ENCODE assay signal across 23 cellular contexts in the genomic region with DNA sequence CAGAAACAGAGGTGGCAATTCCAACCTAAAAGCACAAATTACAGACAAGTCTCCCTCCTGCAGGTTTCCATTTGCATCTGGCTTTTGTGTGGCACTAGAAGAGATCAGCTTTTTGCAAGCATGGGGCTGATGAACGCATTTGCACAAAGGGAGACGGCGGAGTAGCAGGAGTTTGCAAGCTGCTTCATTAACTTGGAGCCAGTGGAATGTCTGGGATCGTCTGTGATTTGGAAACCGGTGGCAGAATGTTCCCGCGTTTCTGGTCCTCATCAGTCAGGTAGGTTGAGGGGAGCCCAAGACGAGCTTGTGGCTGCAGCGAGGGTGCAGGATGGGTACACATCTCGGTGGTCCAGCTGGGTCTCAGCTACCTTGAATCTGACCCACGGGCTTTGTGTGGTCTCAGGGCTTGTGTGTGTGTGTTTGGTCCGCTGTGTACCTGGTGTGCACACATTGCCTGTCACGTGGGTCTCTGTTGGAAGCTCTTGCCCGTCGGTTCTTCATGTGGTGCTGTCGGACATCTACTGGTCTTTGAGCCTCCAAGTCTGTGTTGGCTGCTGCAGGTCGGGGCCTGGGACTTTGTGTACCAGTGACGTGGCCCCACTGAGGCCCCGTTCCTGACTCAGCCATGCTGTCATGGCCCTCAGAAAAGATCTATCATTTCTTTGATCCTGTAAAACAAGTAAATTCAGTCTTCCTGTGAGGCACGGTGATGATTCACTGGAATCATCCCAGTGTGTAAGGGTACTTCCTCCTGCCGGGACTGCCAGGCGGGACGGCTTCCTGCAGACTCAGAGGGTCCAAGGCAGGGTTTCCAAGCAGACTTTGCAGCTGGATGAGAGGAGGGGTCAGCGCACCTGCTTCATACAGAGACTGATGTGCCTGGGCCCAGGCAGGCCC. TPM values are rescaled to one million over a fixed set of nuclear protein-coding genes. Genes with fewer than 3 reads are reported as not detected.
DNase-seq lines count a peak whose midpoint lies in the region; ATAC-seq, FAIRE-seq and TF ChIP-seq lines count a peak whose summit lies in the region.
"Had no signal": no experiment of that assay in that cellular context is flagged by ENCODE, and none has a peak within 500 bp of the region (broad histone marks: within the 10 kb centered on the region; RNA-seq: fewer than 3 reads in every experiment).

No MANE protein-coding gene starts in this region.

- peak; percentile 29 for DNase-seq in natural killer cell treated with Interleukin-12 subunit alpha and Interleukin-12 subunit beta and Interleukin-15 and Interleukin-18, amount 100 ng/mL, for 72 hours (ENCODE audit: low spot score)
- DNase-seq in natural killer cell (no peak), astrocyte (ENCODE audit: low read depth) (peak; percentile 15), kidney (peak; percentile 27), frontal cortex (ENCODE audit: low spot score in 2 of 2) (no peak), NCI-H2227 (lab: John Stamatoyannopoulos, UW; ENCODE audit: unreplicated experiment) (no peak), NCI-H82 treated with DMSO at 0.1 percent for 48 hours (lab: John Stamatoyannopoulos, UW; ENCODE audit: unreplicated experiment) (no peak)
- DNase-seq: ACHN; activated CD4-positive, alpha-beta T cell treated with anti-CD3 and anti-CD28 coated beads for 48 hours; CD4-positive, alpha-beta memory T cell; effector memory CD8-positive, alpha-beta T cell; foreskin melanocyte; HFFc6; mesendoderm; NCI-H446; stimulated activated CD8-positive, alpha-beta memory T cell treated with anti-CD3 and anti-CD28 coated beads, Interleukin-4, amount 100 ng/mL, for 48 hours; thyroid gland had no signal

- no peaks in the 10 kb centered on the region for H3K9me3 Mint-ChIP-seq in natural killer cell treated with Interleukin-12 subunit alpha and Interleukin-12 subunit beta and Interleukin-15 and Interleukin-18, amount 100 ng/mL, for 72 hours
- H3K9me3 Mint-ChIP-seq in natural killer cell = no peaks in the 10 kb centered on the region
- H3K9me3 Mint-ChIP-seq in astrocyte (ENCODE audit: unreplicated experiment) = peaks cover 9% of the 10 kb centered on the region
- H3K9me3 Mint-ChIP-seq: activated naive CD4-positive, alpha-beta T cell treated with anti-CD3 and anti-CD28 coated beads, Interleukin-2, amount 50 U/mL, for 24 hours; effector memory CD8-positive, alpha-beta T cell; HFFc6; neural crest cell had no signal

- H3K4me1 Mint-ChIP-seq in natural killer cell treated with Interleukin-12 subunit alpha and Interleukin-12 subunit beta and Interleukin-15 and Interleukin-18, amount 100 ng/mL, for 72 hours (ENCODE audit: low read depth in 2 of 2) = peaks cover 3 to 6% of the 10 kb centered on the region in 2 donors
- H3K4me1 Mint-ChIP-seq in natural killer cell = no peaks in the 10 kb centered on the region
- H3K4me1 Mint-ChIP-seq in astrocyte (ENCODE audit: low read depth, unreplicated experiment) = peaks cover 5% of the 10 kb centered on the region
- H3K4me1 Mint-ChIP-seq: activated naive CD4-positive, alpha-beta T cell treated with anti-CD3 and anti-CD28 coated beads, Interleukin-2, amount 50 U/mL, for 24 hours; CD4-positive, alpha-beta memory T cell had no signal

- ATAC-seq in natural killer cell treated with Interleukin-12 subunit alpha and Interleukin-12 subunit beta and Interleukin-15 and Interleukin-18, amount 100 ng/mL, for 72 hours = no peak
- ATAC-seq in natural killer cell (no peak), HG02678 (IDR thresholded peaks at IDR 0.05; ENCODE audit: unreplicated experiment) (no peak)
- ATAC-seq: effector memory CD8-positive, alpha-beta T cell; right lobe of liver had no signal

- H3K4me3 ChIP-seq in astrocyte (ENCODE audit: insufficient read depth, low read depth, low read length) (no peak overlapping the region), kidney (ENCODE audit: low read length in 2 of 2) (no peak overlapping the region)
- H3K4me3 ChIP-seq: right lobe of liver, thyroid gland had no signal

- no peak overlapping the region for H2AFZ ChIP-seq in astrocyte (ENCODE audit: low read depth, low read length)

- no peaks in the 10 kb centered on the region for H3K36me3 Mint-ChIP-seq in natural killer cell treated with Interleukin-12 subunit alpha and Interleukin-12 subunit beta and Interleukin-15 and Interleukin-18, amount 100 ng/mL, for 72 hours
- no peaks in the 10 kb centered on the region for H3K36me3 Mint-ChIP-seq in natural killer cell
- H3K36me3 Mint-ChIP-seq in astrocyte (ENCODE audit: low read depth, unreplicated experiment) = no peaks in the 10 kb centered on the region
- H3K36me3 Mint-ChIP-seq: activated naive CD4-positive, alpha-beta T cell treated with anti-CD3 and anti-CD28 coated beads, Interleukin-2, amount 50 U/mL, for 24 hours; CD4-positive, alpha-beta memory T cell had no signal

- no peaks in the 10 kb centered on the region for H3K27me3 Mint-ChIP-seq in natural killer cell treated with Interleukin-12 subunit alpha and Interleukin-12 subunit beta and Interleukin-15 and Interleukin-18, amount 100 ng/mL, for 72 hours
- peaks cover 0 to 5% of the 10 kb centered on the region in 2 donors for H3K27me3 Mint-ChIP-seq in natural killer cell (ENCODE audit: low read depth in 2 of 2)
- peaks cover 35% of the 10 kb centered on the region for H3K27me3 Mint-ChIP-seq in astrocyte (ENCODE audit: low read depth, unreplicated experiment)
- H3K27me3 Mint-ChIP-seq: activated naive CD4-positive, alpha-beta T cell treated with anti-CD3 and anti-CD28 coated beads, Interleukin-2, amount 50 U/mL, for 24 hours had no signal

- H3K4me2 ChIP-seq in astrocyte (ENCODE audit: low read length) = peak overlapping the region; percentile 17

- no peaks in the 10 kb centered on the region for H3K9me3 ChIP-seq in astrocyte (ENCODE audit: insufficient read depth, low read depth, low read length)
- no peaks in the 10 kb centered on the region for H3K9me3 ChIP-seq in kidney (ENCODE audit: control insufficient read depth in 1 of 2, low read length in 2 of 2)
- H3K9me3 ChIP-seq: right lobe of liver, thyroid gland had no signal

- H3K4me1 ChIP-seq in astrocyte (ENCODE audit: insufficient read depth, low read length) (peaks cover 4% of the 10 kb centered on the region), kidney (ENCODE audit: control insufficient read depth in 1 of 2, insufficient read depth in 1 of 2, low read depth in 1 of 2, low read length in 2 of 2) (no peaks in the 10 kb centered on the region)
- H3K4me1 ChIP-seq: right lobe of liver, thyroid gland had no signal

- H3K9ac ChIP-seq in astrocyte (ENCODE audit: low read length) = no peak overlapping the region
- no peak overlapping the region for H3K9ac ChIP-seq in kidney (ENCODE audit: low read length in 2 of 2)

- H4K20me1 ChIP-seq in astrocyte (ENCODE audit: insufficient read depth, low read length) = no peaks in the 10 kb centered on the region

- FAIRE-seq in astrocyte (lab: Jason Lieb, UNC) (no peak), kidney (lab: Jason Lieb, UNC) (no peak), frontal cortex (lab: Jason Lieb, UNC) (no peak)
- FAIRE-seq: GM12892 had no signal

- H3K36me3 ChIP-seq in astrocyte (ENCODE audit: insufficient read depth, low read length) (no peaks in the 10 kb centered on the region), kidney (ENCODE audit: control insufficient read depth in 1 of 2, insufficient read depth in 2 of 2, low read length in 2 of 2) (no peaks in the 10 kb centered on the region)
- H3K36me3 ChIP-seq: right lobe of liver, thyroid gland had no signal

- no peaks in the 10 kb centered on the region for H3K79me2 ChIP-seq in astrocyte (ENCODE audit: insufficient read depth, low read length)

- H3K27me3 ChIP-seq in astrocyte (ENCODE audit: insufficient read depth, low read length) = no peaks in the 10 kb centered on the region
- H3K27me3 ChIP-seq: right lobe of liver, thyroid gland had no signal

- H3K27ac ChIP-seq in astrocyte (ENCODE audit: low read depth, low read length) (no peak overlapping the region), kidney (ENCODE audit: low read depth in 2 of 2, low read length in 2 of 2) (no peak overlapping the region)
- H3K27ac ChIP-seq: right lobe of liver, thyroid gland had no signal

- no peak overlapping the region for H3K27ac Mint-ChIP-seq in natural killer cell treated with Interleukin-12 subunit alpha and Interleukin-12 subunit beta and Interleukin-15 and Interleukin-18, amount 100 ng/mL, for 72 hours
- H3K27ac Mint-ChIP-seq in natural killer cell (no peak overlapping the region), astrocyte (ENCODE audit: unreplicated experiment) (no peak overlapping the region)
- H3K27ac Mint-ChIP-seq: activated naive CD4-positive, alpha-beta T cell treated with anti-CD3 and anti-CD28 coated beads, Interleukin-2, amount 50 U/mL, for 24 hours; CD4-positive, alpha-beta memory T cell; effector memory CD8-positive, alpha-beta T cell; HFFc6 had no signal

- TF ChIP-seq CTCF in natural killer cell (IDR thresholded peaks at IDR 0.05) (no peak), astrocyte (IDR thresholded peaks at IDR 0.05; ENCODE audit: insufficient read depth, low read depth, low read length) (no peak), kidney (IDR thresholded peaks at IDR 0.05; ENCODE audit: borderline replicate concordance, extremely low read depth, insufficient read depth) (no peak)

- intact Hi-C loops in natural killer cell (cut with micrococcal nuclease) = no loop called here
- intact Hi-C loops in kidney (cut with DNase I) = no loop called here

- H3K4me3 Mint-ChIP-seq in natural killer cell treated with Interleukin-12 subunit alpha and Interleukin-12 subunit beta and Interleukin-15 and Interleukin-18, amount 100 ng/mL, for 72 hours = no peak overlapping the region
- H3K4me3 Mint-ChIP-seq in natural killer cell = no peak overlapping the region
- H3K4me3 Mint-ChIP-seq in astrocyte (ENCODE audit: unreplicated experiment) = no peak overlapping the region
- H3K4me3 Mint-ChIP-seq: activated naive CD4-positive, alpha-beta T cell treated with anti-CD3 and anti-CD28 coated beads, Interleukin-2, amount 50 U/mL, for 24 hours; CD4-positive, alpha-beta memory T cell; effector memory CD8-positive, alpha-beta T cell; HFFc6; neural crest cell had no signal

RNA-seq across cellular contexts. Expression of a gene that starts 12.4 kb away (rescaled TPM):
- not detected for total RNA-seq in natural killer cell treated with Interleukin-12 subunit alpha and Interleukin-12 subunit beta and Interleukin-15 and Interleukin-18, amount 100 ng/mL, for 72 hours
- total RNA-seq in natural killer cell = not detected
- total RNA-seq in astrocyte = 0.17 TPM in 1 of 2 replicates, not detected in the other
- total RNA-seq in kidney = not detected
- polyA plus RNA-seq in kidney (ENCODE audit: insufficient read depth, low read depth, low replicate concordance) = not detected
- total RNA-seq in frontal cortex = 6.9 TPM
- total RNA-seq: CD4-positive, alpha-beta memory T cell; HFFc6; LHCN-M2 had no signal
- polyA plus RNA-seq: CD4-positive, alpha-beta memory T cell had no signal

RNA-seq across cellular contexts. Expression of a gene that starts 44.5 kb away (rescaled TPM):
- total RNA-seq in natural killer cell treated with Interleukin-12 subunit alpha and Interleukin-12 subunit beta and Interleukin-15 and Interleukin-18, amount 100 ng/mL, for 72 hours = not detected
- not detected for total RNA-seq in natural killer cell
- total RNA-seq in astrocyte = not detected in 2 replicates
- total RNA-seq in kidney = not detected
- polyA plus RNA-seq in kidney (ENCODE audit: insufficient read depth, low read depth, low replicate concordance) = not detected
- total RNA-seq in frontal cortex = 0.41 TPM
- total RNA-seq: CD4-positive, alpha-beta memory T cell; HFFc6; LHCN-M2; neural crest cell; right lobe of liver; thyroid gland had no signal
- polyA plus RNA-seq: CD4-positive, alpha-beta memory T cell had no signal

Comparison
In these comparisons a context has a peak if more than half of its experiments do, and no peak if none do; other contexts are left out.
1. DNase-seq: peak in natural killer cell treated with Interleukin-12 subunit alpha and Interleukin-12 subunit beta and Interleukin-15 and Interleukin-18, amount 100 ng/mL, for 72 hours (single experiment), astrocyte (single experiment) and kidney (single experiment); none in natural killer cell (single experiment), frontal cortex (0 of 2), NCI-H2227 (single experiment) and NCI-H82 treated with DMSO at 0.1 percent for 48 hours (single experiment).